In genomic region chr18:78228974-78229373, GRCh38 we compare ENCODE assay signal across 19 cellular contexts.
"Had no signal": no experiment of that assay in that cellular context is flagged by ENCODE, and none has a peak within 500 bp of the region (broad histone marks: within the 10 kb centered on the region; RNA-seq: fewer than 3 reads in every experiment).

No MANE protein-coding gene starts in this region.

- H3K27me3 ChIP-seq: right lobe of liver had no signal

- H3K36me3 ChIP-seq: cardiac muscle cell, right lobe of liver had no signal

- H3K4me2 ChIP-seq: smooth muscle cell had no signal

- DNase-seq: activated CD4-positive, alpha-beta memory T cell treated with anti-CD3 and anti-CD28 coated beads, Interleukin-2, amount 10 ng/mL, durations not matched to agents 7 days and 5 days; activated CD4-positive, alpha-beta T cell treated with anti-CD3 and anti-CD28 coated beads for 48 hours; activated CD4-positive, CD25-positive, alpha-beta regulatory T cell; activated CD8-positive, alpha-beta memory T cell treated with anti-CD3 and anti-CD28 coated beads, Interleukin-2, amount 10 ng/mL, durations not matched to agents 7 days and 5 days; activated naive CD4-positive, alpha-beta T cell; activated naive CD8-positive, alpha-beta T cell treated with anti-CD3 and anti-CD28 coated beads, Interleukin-2, amount 10 ng/mL, durations not matched to agents 7 days and 5 days; amygdala; dermis blood vessel endothelial cell; effector memory CD4-positive, alpha-beta T cell; mesenchymal stem cell; naive thymus-derived CD4-positive, alpha-beta T cell; right lobe of liver; stimulated activated CD4-positive, alpha-beta T cell treated with anti-CD3 and anti-CD28 coated beads, Interleukin-4, amount 100 ng/mL, for 1 hour; T-cell had no signal

- H2AFZ ChIP-seq: parathyroid adenoma had no signal

- H3K79me2 ChIP-seq: parathyroid adenoma had no signal

- H3K9me3 ChIP-seq: right lobe of liver had no signal

- ATAC-seq: activated CD8-positive, alpha-beta memory T cell treated with anti-CD3 and anti-CD28 coated beads, Interleukin-2, amount 10 ng/mL, durations not matched to agents 7 days and 5 days; activated T-helper 17 cell treated with anti-CD3 and anti-CD28 coated beads, Interleukin-2, amount 50 U/mL, for 72 hours; naive thymus-derived CD4-positive, alpha-beta T cell; stimulated activated effector memory CD8-positive, alpha-beta T cell treated with anti-CD3 and anti-CD28 coated beads, Interleukin-12 subunit alpha, Interleukin-12 subunit beta, amount 100 ng/mL, for 72 hours; T-cell had no signal

- H3K4me1 ChIP-seq: parathyroid adenoma, right lobe of liver had no signal

- H3K27ac ChIP-seq: cardiac muscle cell, parathyroid adenoma, right lobe of liver had no signal

- H3K9ac ChIP-seq: parathyroid adenoma had no signal

- H3K4me3 ChIP-seq: cardiac muscle cell, right lobe of liver, smooth muscle cell had no signal
